Comparison of ENCODE assay signal across 16 cellular contexts in the genomic region with DNA sequence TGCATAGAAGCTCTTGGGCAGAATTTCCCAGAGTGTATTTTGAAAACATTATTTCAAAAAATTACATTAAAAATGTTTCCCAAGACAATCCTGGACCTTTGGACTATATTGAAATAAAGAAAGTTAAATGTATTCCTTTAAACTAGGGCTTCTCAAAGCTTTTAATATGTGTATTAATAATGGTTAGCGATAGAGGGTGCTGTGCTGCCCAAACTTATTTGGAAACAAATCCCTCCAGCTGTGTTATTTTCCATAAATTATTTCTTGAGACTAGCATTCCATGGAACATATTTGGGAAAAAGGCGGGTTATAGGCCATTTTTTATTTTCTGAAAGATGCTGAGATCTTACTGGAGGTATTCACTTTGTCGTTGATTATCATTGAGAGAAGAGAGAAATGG.
DNase-seq lines count a peak whose midpoint lies in the region; ATAC-seq and TF ChIP-seq lines count a peak whose summit lies in the region.
"Had no signal": no experiment of that assay in that cellular context is flagged by ENCODE, and none has a peak within 500 bp of the region (broad histone marks: within the 10 kb centered on the region; RNA-seq: fewer than 3 reads in every experiment).

No MANE protein-coding gene starts in this region.

- no peak overlapping the region for H4K8ac ChIP-seq in IMR-90 (ENCODE audit: low read depth in 2 of 2, low read length in 2 of 2)

- H3K9me2 ChIP-seq in PC-9 (ENCODE audit: insufficient read depth): no peaks in the 10 kb centered on the region

- H3K27ac ChIP-seq in IMR-90 (ENCODE audit: insufficient read depth, low read length) (no peak overlapping the region), PC-9 (no peak overlapping the region)
- H3K27ac ChIP-seq: 22Rv1 had no signal

- no peak overlapping the region for H3K18ac ChIP-seq in IMR-90 (ENCODE audit: low read depth, low read length)

- H3K14ac ChIP-seq in IMR-90 (replicated peaks; ENCODE audit: low read depth, low read length): no peak overlapping the region

- H3K4me3 Mint-ChIP-seq in osteocyte (ENCODE audit: unreplicated experiment): no peak overlapping the region
- H3K4me3 Mint-ChIP-seq in activated CD8-positive, alpha-beta T cell treated with anti-CD3 and anti-CD28 coated beads, Interleukin-2, amount 10 ng/mL, durations not matched to agents 7 days and 5 days: no peak overlapping the region

- H2BK5ac ChIP-seq in IMR-90 (ENCODE audit: low read depth, low read length, poor library complexity, severe bottlenecking): no peak overlapping the region

- no peaks in the 10 kb centered on the region for H3K27me3 ChIP-seq in IMR-90 (ENCODE audit: control insufficient read depth, insufficient read depth, low read length)
- H3K27me3 ChIP-seq in PC-9 (ENCODE audit: insufficient read depth, low read depth): no peaks in the 10 kb centered on the region

- no peak overlapping the region for H3K56ac ChIP-seq in IMR-90 (ENCODE audit: extremely low read depth, insufficient read depth, low read length)

- TF ChIP-seq POLR2A in IMR-90 (IDR thresholded peaks at IDR 0.05; ENCODE audit: low read depth, low read length) (no peak), lower leg skin (IDR thresholded peaks at IDR 0.05) (no peak)

- H3K4me2 ChIP-seq in IMR-90 (ENCODE audit: low read depth, low read length) (no peak overlapping the region), PC-9 (no peak overlapping the region)

- BruUV-seq in IMR-90 (replicated peaks; lab: Mats Ljungman, UMichigan) (no TSS peak), PC-9 (replicated peaks; lab: Mats Ljungman, UMichigan) (no TSS peak)

- dilution Hi-C loops in IMR-90 (cut with HindIII; ENCODE audit: low sequenced_read_pairs, unreplicated experiment): no loop called here

- no peaks in the 10 kb centered on the region for H3K79me2 ChIP-seq in PC-9 (ENCODE audit: low read depth)

- no peak overlapping the region for H2BK15ac ChIP-seq in IMR-90 (ENCODE audit: low read depth, low read length)

- no peak overlapping the region for H3K23ac ChIP-seq in IMR-90 (ENCODE audit: low read depth, low read length)

- no peaks in the 10 kb centered on the region for H3K27me3 Mint-ChIP-seq in osteocyte (ENCODE audit: unreplicated experiment)
- H3K27me3 Mint-ChIP-seq in activated CD8-positive, alpha-beta T cell treated with anti-CD3 and anti-CD28 coated beads, Interleukin-2, amount 10 ng/mL, durations not matched to agents 7 days and 5 days (ENCODE audit: low read depth): no peaks in the 10 kb centered on the region

- no peak overlapping the region for H2AK9ac ChIP-seq in IMR-90 (replicated peaks; ENCODE audit: low read depth, low read length, poor library complexity)

- H2AK5ac ChIP-seq in IMR-90 (ENCODE audit: low read depth, low read length): no peak overlapping the region

- no peak overlapping the region for H3K4me3 ChIP-seq in IMR-90 (ENCODE audit: insufficient read depth, low read depth, low read length)
- H3K4me3 ChIP-seq in PC-9: no peak overlapping the region
- H3K4me3 ChIP-seq in lower leg skin (ENCODE audit: low read depth, poor library complexity, severe bottlenecking): no peak overlapping the region

- DNase-seq in DMS 273 (lab: John Stamatoyannopoulos, UW; ENCODE audit: unreplicated experiment): peak; percentile 11
- no peak for DNase-seq in DMS 273 treated with DMSO at 0.1 percent for 48 hours (lab: John Stamatoyannopoulos, UW)
- DNase-seq in IMR-90: no peak
- DNase-seq in PC-9: no peak
- no peak for DNase-seq in osteocyte (ENCODE audit: extremely low spot score, unreplicated experiment)
- DNase-seq in UCSD-AML1 (lab: John Stamatoyannopoulos, UW; ENCODE audit: unreplicated experiment): no peak
- no peak for DNase-seq in lower leg skin (ENCODE audit: low spot score in 2 of 2)
- no peak for DNase-seq in activated CD8-positive, alpha-beta T cell treated with anti-CD3 and anti-CD28 coated beads, Interleukin-2, amount 10 ng/mL, durations not matched to agents 7 days and 5 days
- DNase-seq: C1 segment of cervical spinal cord, MV-4-11, NCI-H1436, NCI-H2029 treated with DMSO at 0.1 percent for 48 hours, NCI-H510A treated with DMSO at 0.1 percent for 48 hours, Right ventricle myocardium superior had no signal

- H3K36me3 Mint-ChIP-seq in osteocyte (ENCODE audit: unreplicated experiment): no peaks in the 10 kb centered on the region
- H3K36me3 Mint-ChIP-seq in activated CD8-positive, alpha-beta T cell treated with anti-CD3 and anti-CD28 coated beads, Interleukin-2, amount 10 ng/mL, durations not matched to agents 7 days and 5 days (ENCODE audit: low read depth): no peaks in the 10 kb centered on the region

- peaks cover 42% of the 10 kb centered on the region for H3K4me1 Mint-ChIP-seq in osteocyte (ENCODE audit: unreplicated experiment)
- H3K4me1 Mint-ChIP-seq in activated CD8-positive, alpha-beta T cell treated with anti-CD3 and anti-CD28 coated beads, Interleukin-2, amount 10 ng/mL, durations not matched to agents 7 days and 5 days (ENCODE audit: low read depth): no peaks in the 10 kb centered on the region

- WGBS in IMR-90 (ENCODE audit: extremely low coverage in 2 of 2, insufficient read length in 1 of 2), 2 experiments: no CpG with 5 or more reads among the region's 3 CpGs
- 85 to 88% methylated on average over 3 of the region's 3 CpGs for WGBS in lower leg skin, 2 donors

- ATAC-seq in IMR-90 (ENCODE audit: low read depth): no peak
- no peak for ATAC-seq in activated CD8-positive, alpha-beta T cell treated with anti-CD3 and anti-CD28 coated beads, Interleukin-2, amount 10 ng/mL, durations not matched to agents 7 days and 5 days
- ATAC-seq: Panc1 had no signal

- H2AFZ ChIP-seq in IMR-90 (replicated peaks; ENCODE audit: low read length, poor library complexity) (no peak overlapping the region), PC-9 (no peak overlapping the region)

- H3F3A ChIP-seq in PC-9 (ENCODE audit: insufficient read depth, low read depth): no peaks in the 10 kb centered on the region

- H3K36me3 ChIP-seq in IMR-90 (ENCODE audit: control insufficient read depth, insufficient read depth, low read length) (no peaks in the 10 kb centered on the region), PC-9 (ENCODE audit: low read depth) (no peaks in the 10 kb centered on the region)

- in situ Hi-C loops in IMR-90 (cut with MboI; ENCODE audit: low sequenced_read_pairs): no loop called here

- no peak overlapping the region for H2BK120ac ChIP-seq in IMR-90 (ENCODE audit: low read depth, low read length)

- TF ChIP-seq CTCF in IMR-90 (conservative IDR thresholded peaks at IDR 0.05; ENCODE audit: low read depth, low read length): peak; percentile 13; the same call in 1 of the 2 replicates
- peak; percentile 42; the same call in 1 of the 2 replicates for TF ChIP-seq CTCF in PC-9 (conservative IDR thresholded peaks at IDR 0.05)
- TF ChIP-seq CTCF in osteocyte (IDR thresholded peaks at IDR 0.05): peak; percentile 31
- no peak for TF ChIP-seq CTCF in lower leg skin (IDR thresholded peaks at IDR 0.05)

- no peaks in the 10 kb centered on the region for H4K20me1 ChIP-seq in IMR-90 (ENCODE audit: insufficient read depth, low read length)
- no peaks in the 10 kb centered on the region for H4K20me1 ChIP-seq in PC-9 (ENCODE audit: insufficient read depth)

- no peaks in the 10 kb centered on the region for H3K9me1 ChIP-seq in IMR-90 (ENCODE audit: insufficient read depth, low read length)

- H3K4me1 ChIP-seq in IMR-90 (ENCODE audit: control insufficient read depth, insufficient read depth, low read length): no peaks in the 10 kb centered on the region
- no peaks in the 10 kb centered on the region for H3K4me1 ChIP-seq in PC-9 (replicated peaks; ENCODE audit: insufficient read depth)

- POLR2A ChIA-PET in IMR-90 (lab: Charles Lee; ENCODE audit: unreplicated experiment): no interaction called here
- POLR2A ChIA-PET in PC-9 (lab: Charles Lee; ENCODE audit: unreplicated experiment): interaction anchor here (0.5 kb wide), 1 partner anchor 295 kb away, joined by 3 read pairs; no protein-coding TSS in a partner anchor
- POLR2A ChIA-PET in activated CD8-positive, alpha-beta T cell treated with anti-CD3 and anti-CD28 coated beads, Interleukin-2, amount 10 ng/mL, durations not matched to agents 7 days and 5 days (lab: Charles Lee): no interaction called here

- TF ChIP-seq RAD21 in IMR-90 (IDR thresholded peaks at IDR 0.05; ENCODE audit: low read length): no peak

- H3K9ac ChIP-seq in IMR-90 (ENCODE audit: low read depth, low read length): no peak overlapping the region

- no peak overlapping the region for H4K5ac ChIP-seq in IMR-90 (ENCODE audit: low read depth, low read length)

- H3K4ac ChIP-seq in IMR-90 (ENCODE audit: low read depth, low read length): no peak overlapping the region

- H3K79me1 ChIP-seq in IMR-90 (ENCODE audit: low read depth in 1 of 2, low read length in 2 of 2): no peaks in the 10 kb centered on the region

- intact Hi-C loops in IMR-90 (cut with micrococcal nuclease) (no loop called here), PC-9 (cut with micrococcal nuclease; ENCODE audit: unreplicated experiment) (no loop called here), lower leg skin (cut with DNase I; ENCODE audit: low total_unique reads) (no loop called here)

- H3K9me3 ChIP-seq in IMR-90 (ENCODE audit: control insufficient read depth, insufficient read depth, low read length) (peaks cover 2% of the 10 kb centered on the region; the same call in 1 of the 2 replicates), PC-9 (ENCODE audit: insufficient read depth, low read depth) (no peaks in the 10 kb centered on the region)

- peaks cover 6% of the 10 kb centered on the region for H3K9me3 Mint-ChIP-seq in osteocyte (ENCODE audit: unreplicated experiment)
- peaks cover 9% of the 10 kb centered on the region for H3K9me3 Mint-ChIP-seq in activated CD8-positive, alpha-beta T cell treated with anti-CD3 and anti-CD28 coated beads, Interleukin-2, amount 10 ng/mL, durations not matched to agents 7 days and 5 days (ENCODE audit: insufficient read depth)

- no peak overlapping the region for H2BK20ac ChIP-seq in IMR-90 (ENCODE audit: low read depth, low read length)

- CTCF ChIA-PET in IMR-90 (lab: Yijun Ruan, JAX): no interaction called here
- CTCF ChIA-PET in PC-9 (lab: Charles Lee): no interaction called here
- CTCF ChIA-PET in activated CD8-positive, alpha-beta T cell treated with anti-CD3 and anti-CD28 coated beads, Interleukin-2, amount 10 ng/mL, durations not matched to agents 7 days and 5 days (lab: Charles Lee): no interaction called here

- peak overlapping the region; percentile 84 for H3K27ac Mint-ChIP-seq in osteocyte (ENCODE audit: unreplicated experiment)
- H3K27ac Mint-ChIP-seq in activated CD8-positive, alpha-beta T cell treated with anti-CD3 and anti-CD28 coated beads, Interleukin-2, amount 10 ng/mL, durations not matched to agents 7 days and 5 days: no peak overlapping the region

- H4K91ac ChIP-seq in IMR-90 (ENCODE audit: insufficient read depth, low read depth, low read length): no peak overlapping the region

TF ChIP-seq in IMR-90, 13 proteins besides CTCF, POLR2A, EP300 and RAD21 (continues in another document):
- TF ChIP-seq MAZ (IDR thresholded peaks at IDR 0.05; ENCODE audit: borderline replicate concordance, low read depth, low read length) (no peak), RFX5 (IDR thresholded peaks at IDR 0.05; ENCODE audit: low read depth, low read length) (no peak), CEBPB (IDR thresholded peaks at IDR 0.05; ENCODE audit: low read depth, low read length) (no peak)

Comparison
In these comparisons a context has a peak if more than half of its experiments do, and no peak if none do; other contexts are left out.
1. CTCF ChIP-seq: peak in IMR-90 (single experiment), PC-9 (single experiment) and osteocyte (single experiment); none in lower leg skin (0 of 3).